ENCODE assay signal across 8 cellular contexts in genomic region chr3:116445291-116445841, GRCh38. TPM values are rescaled to one million over a fixed set of nuclear protein-coding genes. Genes with fewer than 3 reads are reported as not detected.
DNase-seq lines count a peak whose midpoint lies in the region; ATAC-seq and TF ChIP-seq lines count a peak whose summit lies in the region.

Gene LSAMP (minus strand): TSS chr3:116445487.

- no peaks in the 10 kb centered on the region for H3K9me2 ChIP-seq in GM23248 (ENCODE audit: insufficient read depth)

- peak within 1 kb of the TSS; percentile 94 for H3K4me2 ChIP-seq in GM23248 (ENCODE audit: unreplicated experiment)

- no peaks in the 10 kb centered on the region for H3K79me2 ChIP-seq in GM23248 (ENCODE audit: insufficient read depth)

- DNase-seq in GM23248: peak; percentile 62
- DNase-seq in SHP77 treated with DMSO at 0.1 percent for 48 hours (lab: John Stamatoyannopoulos, UW): peak; percentile 15
- DNase-seq in heart right ventricle: peak in 1 of 2 donors; percentile 20
- peak; percentile 63 for DNase-seq in posterior vena cava (ENCODE audit: low spot score)
- no peak for DNase-seq in effector CD8-positive, alpha-beta T cell (lab: John Stamatoyannopoulos, UW)
- DNase-seq in activated CD4-positive, alpha-beta T cell treated with anti-CD3 and anti-CD28 coated beads for 1 hour: no peak

- H3K4me1 ChIP-seq in GM23248 (ENCODE audit: insufficient read depth) (peaks cover 18% of the 10 kb centered on the region), heart right ventricle (no peaks in the 10 kb centered on the region)

- in situ Hi-C loops in GM23248 (cut with MboI): no loop called here

- intact Hi-C loops in heart right ventricle (cut with DNase I): loop anchor here in 1 of 10 donors (10.0 kb wide), 1 partner anchor 311 kb away; no protein-coding TSS in a partner anchor
- intact Hi-C loops in posterior vena cava (cut with DNase I): no loop called here

- no peaks in the 10 kb centered on the region for H3K9me3 ChIP-seq in GM23248 (ENCODE audit: low read depth)
- peaks cover 0 to 2% (median 0%) of the 10 kb centered on the region in 11 donors for H3K9me3 ChIP-seq in heart right ventricle

- peak within 1 kb of the TSS; percentile 35 for H3K9ac ChIP-seq in GM23248

- H2AFZ ChIP-seq in GM23248: peak within 1 kb of the TSS; percentile 73

- ATAC-seq in heart right ventricle (peak in 5 of 8 donors; percentile 22 to 62 (median 33)), HG02610 (IDR thresholded peaks at IDR 0.05; ENCODE audit: unreplicated experiment) (no peak), GM21423 (IDR thresholded peaks at IDR 0.05; ENCODE audit: unreplicated experiment) (no peak)

- H3K36me3 ChIP-seq in GM23248 (ENCODE audit: low read depth) (no peaks in the 10 kb centered on the region), heart right ventricle (no peaks in the 10 kb centered on the region)

- no peaks in the 10 kb centered on the region for H4K20me1 ChIP-seq in GM23248 (ENCODE audit: insufficient read depth)

- TF ChIP-seq CTCF in heart right ventricle (IDR thresholded peaks at IDR 0.05): no peak

- WGBS in GM23248 (ENCODE audit: low coverage in 1 of 2, low lambda C conversion rate in 2 of 2, missing lambda C conversion rate in 2 of 2), 2 experiments: 4 to 6% methylated on average over 12 to 15 of the region's 15 CpGs
- WGBS in heart right ventricle, 2 donors: 2% methylated on average over 15 of the region's 15 CpGs

- H3K27ac ChIP-seq in GM23248 (no peak within 1 kb of the TSS), heart right ventricle (no peak within 1 kb of the TSS)

- H3K4me3 ChIP-seq in GM23248: peak within 1 kb of the TSS; percentile 70
- peak within 1 kb of the TSS; percentile 10 to 51 (median 41) for H3K4me3 ChIP-seq in heart right ventricle

- H3K27me3 ChIP-seq in GM23248 (replicated peaks; ENCODE audit: insufficient read depth): peaks cover 7% of the 10 kb centered on the region; the same call in 1 of the 2 replicates
- peaks cover 0 to 36% (median 0%) of the 10 kb centered on the region in 7 donors for H3K27me3 ChIP-seq in heart right ventricle

- H3F3A ChIP-seq in GM23248 (ENCODE audit: insufficient read depth): no peaks in the 10 kb centered on the region

RNA-seq across cellular contexts. Expression of gene LSAMP, which starts in this region (rescaled TPM):
- total RNA-seq in GM23248 (2014; rRNA removed; shearing (Covaris generic)): 4.0 and 4.5 TPM in 2 replicates
- polyA plus RNA-seq in GM23248 (2016; fragmentation: Nextera tagmentation; extraction: Ambion mirVana): 9.3 and 11.7 TPM in 2 replicates
- total RNA-seq in heart right ventricle: 1 to 10 TPM in 9 of 10 donors, under 1 TPM in 1; 0.75 to 9.0 (median 6.0) TPM
- polyA plus RNA-seq in heart right ventricle: 1 to 10 TPM in 1 of 2 donors, under 1 TPM in 1; 0.51 to 1.8 TPM
- total RNA-seq in posterior vena cava: 10 to 100 TPM in 1 of 2 donors, 1 to 10 TPM in 1; 3.7 to 11.9 TPM

Comparison
In these comparisons a context has a peak if more than half of its experiments do, and no peak if none do; other contexts are left out.
1. DNase-seq: peak in GM23248 (single experiment), SHP77 treated with DMSO at 0.1 percent for 48 hours (single experiment) and posterior vena cava (single experiment); none in effector CD8-positive, alpha-beta T cell (single experiment) and activated CD4-positive, alpha-beta T cell treated with anti-CD3 and anti-CD28 coated beads for 1 hour (single experiment).
2. ATAC-seq: peak in heart right ventricle (5 of 8); none in HG02610 (single experiment) and GM21423 (single experiment).